Comparison of ENCODE assay signal across 9 cellular contexts in the genomic region with DNA sequence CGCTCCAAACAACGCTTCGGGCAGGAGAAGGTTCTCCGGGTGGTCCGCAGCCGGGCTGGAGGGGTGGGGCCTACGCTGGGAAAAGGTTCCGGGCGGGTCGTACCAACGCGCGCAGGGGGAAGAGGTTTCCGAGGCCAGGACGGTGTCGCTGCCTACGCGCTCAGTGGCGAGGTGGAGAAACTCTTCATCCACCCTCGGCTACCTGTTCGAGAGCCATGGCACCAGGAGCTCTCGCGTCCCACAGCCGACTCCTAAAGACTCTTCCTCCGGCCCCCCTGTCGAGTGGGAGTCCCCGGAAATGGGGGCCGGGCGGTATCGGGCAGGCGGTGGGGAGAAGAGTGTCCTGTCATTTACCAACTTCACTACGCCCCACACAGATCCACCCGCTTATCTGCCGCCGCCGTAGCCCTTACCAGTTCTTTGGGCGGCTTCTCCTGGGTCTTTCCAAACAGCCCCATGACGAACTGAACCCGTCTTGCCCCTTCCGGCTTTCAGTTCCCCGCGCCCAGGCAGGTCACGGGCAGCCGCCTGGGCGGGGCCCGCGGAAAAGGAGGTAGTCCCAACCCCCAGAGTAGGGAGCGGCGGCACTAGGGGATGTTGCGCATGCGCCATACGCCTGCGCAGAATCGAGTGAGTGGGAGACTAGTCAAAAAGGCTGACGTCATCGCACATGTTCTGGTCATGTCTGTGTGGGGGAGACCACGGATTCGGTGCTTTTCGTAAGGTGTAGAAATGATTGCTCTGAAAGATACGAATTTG. TPM values are rescaled to one million over a fixed set of nuclear protein-coding genes. Genes with fewer than 3 reads are reported as not detected.
DNase-seq lines count a peak whose midpoint lies in the region; ATAC-seq, FAIRE-seq and TF ChIP-seq lines count a peak whose summit lies in the region.
"Had no signal": no experiment of that assay in that cellular context is flagged by ENCODE, and none has a peak within 500 bp of the region (broad histone marks: within the 10 kb centered on the region; RNA-seq: fewer than 3 reads in every experiment).

A gene (minus strand): TSS at position 553 of the 759 bp plus-strand sequence. CDS start 95 bp downstream, at position 458.

- no peaks in the 10 kb centered on the region for H3K36me3 ChIP-seq in kidney (ENCODE audit: control insufficient read depth in 1 of 2, insufficient read depth in 2 of 2, low read length in 2 of 2)

- H3K27ac ChIP-seq in kidney (ENCODE audit: low read depth in 2 of 2, low read length in 2 of 2) = peak within 1 kb of the TSS; percentile 99

- H3K4me1 ChIP-seq in kidney (ENCODE audit: control insufficient read depth in 1 of 2, insufficient read depth in 1 of 2, low read depth in 1 of 2, low read length in 2 of 2) = peaks cover 5 to 10% of the 10 kb centered on the region in 2 donors

- peak; percentile 90 for ATAC-seq in HG03432 (IDR thresholded peaks at IDR 0.05; ENCODE audit: unreplicated experiment)

- H3K4me3 ChIP-seq in kidney (ENCODE audit: low read length in 2 of 2) = peak within 1 kb of the TSS; percentile 85 to 98

- no peak for FAIRE-seq in kidney (lab: Jason Lieb, UNC)
- FAIRE-seq: islet of Langerhans had no signal

- H3K9me3 ChIP-seq in kidney (ENCODE audit: control insufficient read depth in 1 of 2, low read length in 2 of 2) = no peaks in the 10 kb centered on the region

- DNase-seq in AG20443 (ENCODE audit: low spot score) (peak; percentile 100), NCI-H510A (lab: John Stamatoyannopoulos, UW) (peak; percentile 93), cerebellum (ENCODE audit: low spot score) (peak; percentile 94), kidney (peak; percentile 99)
- DNase-seq in activated CD4-positive, alpha-beta T cell treated with anti-CD3 and anti-CD28 coated beads for 1 hour = peak; percentile 96
- peak; percentile 97 for DNase-seq in stimulated activated CD4-positive, alpha-beta T cell treated with anti-CD3 and anti-CD28 coated beads, Interleukin-15, amount 100 ng/mL, for 24 hours

- H3K9ac ChIP-seq in kidney (ENCODE audit: low read length in 2 of 2) = peak within 1 kb of the TSS; percentile 86 to 92

- peak; percentile 91 for TF ChIP-seq POLR2A in GM19099 (IDR thresholded peaks at IDR 0.05; ENCODE audit: extremely low read depth, insufficient read length, low read depth)

- intact Hi-C loops in kidney (cut with DNase I) = no loop called here

- no peak for TF ChIP-seq CTCF in kidney (IDR thresholded peaks at IDR 0.05; ENCODE audit: borderline replicate concordance, extremely low read depth, insufficient read depth)

RNA-seq across cellular contexts. Expression of the gene that starts here (rescaled TPM):
- total RNA-seq in cerebellum (38.5 TPM), kidney (162 TPM)
- 123 TPM for polyA plus RNA-seq in kidney (ENCODE audit: insufficient read depth, low read depth, low replicate concordance)

Comparison
In these comparisons a context has a peak if more than half of its experiments do, and no peak if none do; other contexts are left out.
1. Peak in every context shown above with its lines: DNase-seq, ATAC-seq, H3K4me3 ChIP-seq and H3K27ac ChIP-seq.